Comparison of ENCODE assay signal across 8 cellular contexts in genomic region chr10:100528885-100529472, GRCh38. TPM values are rescaled to one million over a fixed set of nuclear protein-coding genes. Genes with fewer than 3 reads are reported as not detected.
DNase-seq lines count a peak whose midpoint lies in the region; ATAC-seq and TF ChIP-seq lines count a peak whose summit lies in the region.

No MANE protein-coding gene starts in this region.

- peak overlapping the region; percentile 82 for H3K9ac ChIP-seq in DND-41 (ENCODE audit: low read depth, low read length)
- peak overlapping the region; percentile 89; the same call in 1 of the 2 replicates for H3K9ac ChIP-seq in iPS-20b (ENCODE audit: low read depth, low read length)

- H3K4me3 Mint-ChIP-seq in activated naive CD8-positive, alpha-beta T cell treated with anti-CD3 and anti-CD28 coated beads, Interleukin-2, amount 10 ng/mL, durations not matched to agents 7 days and 5 days: peak overlapping the region; percentile 100
- H3K4me3 Mint-ChIP-seq in stimulated activated naive CD8-positive, alpha-beta T cell treated with anti-CD3 and anti-CD28 coated beads, Interleukin-15, amount 100 ng/mL, for 72 hours: peak overlapping the region; percentile 96 to 97

- peaks cover 35% of the 10 kb centered on the region for H3K4me1 Mint-ChIP-seq in activated naive CD8-positive, alpha-beta T cell treated with anti-CD3 and anti-CD28 coated beads, Interleukin-2, amount 10 ng/mL, durations not matched to agents 7 days and 5 days
- peaks cover 46% of the 10 kb centered on the region for H3K4me1 Mint-ChIP-seq in stimulated activated naive CD8-positive, alpha-beta T cell treated with anti-CD3 and anti-CD28 coated beads, Interleukin-15, amount 100 ng/mL, for 72 hours

- peak; percentile 54 for ATAC-seq in DND-41 (ENCODE audit: insufficient read depth, low read depth)
- ATAC-seq in HG03439 (IDR thresholded peaks at IDR 0.05; ENCODE audit: unreplicated experiment): peak; percentile 13
- no peak for ATAC-seq in activated naive CD8-positive, alpha-beta T cell treated with anti-CD3 and anti-CD28 coated beads, Interleukin-2, amount 10 ng/mL, durations not matched to agents 7 days and 5 days (ENCODE audit: low read depth)
- peak; percentile 24 for ATAC-seq in stimulated activated naive CD8-positive, alpha-beta T cell treated with anti-CD3 and anti-CD28 coated beads, Interleukin-15, amount 100 ng/mL, for 72 hours

- H3K79me2 ChIP-seq in DND-41 (ENCODE audit: insufficient read depth, low read length): peaks cover 42% of the 10 kb centered on the region

- H2AFZ ChIP-seq in DND-41 (ENCODE audit: low read depth, low read length): peak overlapping the region; percentile 95

- peaks cover 46% of the 10 kb centered on the region for H3K4me1 ChIP-seq in DND-41 (ENCODE audit: insufficient read depth, low read length)
- H3K4me1 ChIP-seq in iPS-20b (ENCODE audit: insufficient read depth, low read length): 0 out of 2 replicates have a peak, but pooled peaks cover 6% of the 10 kb centered on the region

- H3K27me3 ChIP-seq in DND-41 (ENCODE audit: insufficient read depth, low read length, poor library complexity) (no peaks in the 10 kb centered on the region), iPS-20b (ENCODE audit: insufficient read depth, low read length) (no peaks in the 10 kb centered on the region)

- peak overlapping the region; percentile 94 for H3K27ac Mint-ChIP-seq in activated naive CD8-positive, alpha-beta T cell treated with anti-CD3 and anti-CD28 coated beads, Interleukin-2, amount 10 ng/mL, durations not matched to agents 7 days and 5 days
- H3K27ac Mint-ChIP-seq in stimulated activated naive CD8-positive, alpha-beta T cell treated with anti-CD3 and anti-CD28 coated beads, Interleukin-15, amount 100 ng/mL, for 72 hours: peak overlapping the region; percentile 98 to 99

- POLR2A ChIA-PET in activated naive CD8-positive, alpha-beta T cell treated with anti-CD3 and anti-CD28 coated beads, Interleukin-2, amount 10 ng/mL, durations not matched to agents 7 days and 5 days (lab: Charles Lee): interaction anchor here (1.1 to 3.3 kb wide), 2 partner anchors 10 to 20 kb away, joined by 3 to 12 read pairs; no protein-coding TSS in a partner anchor

- peaks cover 28% of the 10 kb centered on the region for H3K36me3 Mint-ChIP-seq in activated naive CD8-positive, alpha-beta T cell treated with anti-CD3 and anti-CD28 coated beads, Interleukin-2, amount 10 ng/mL, durations not matched to agents 7 days and 5 days

- H3K9me3 ChIP-seq in DND-41 (ENCODE audit: insufficient read depth, low read length, severe bottlenecking): no peaks in the 10 kb centered on the region
- no peaks in the 10 kb centered on the region for H3K9me3 ChIP-seq in iPS-20b (ENCODE audit: insufficient read depth, low read depth, low read length)

- no peak for TF ChIP-seq CTCF in DND-41 (IDR thresholded peaks at IDR 0.05; ENCODE audit: borderline replicate concordance, extremely low read depth, low read length, poor library complexity, severe bottlenecking)

- peak overlapping the region; percentile 92 for H3K27ac ChIP-seq in DND-41 (ENCODE audit: low read length)
- peak overlapping the region; percentile 1 for H3K27ac ChIP-seq in iPS-20b (ENCODE audit: low read length)

- peak overlapping the region; percentile 88 for H3K4me3 ChIP-seq in DND-41 (ENCODE audit: low read depth in 1 of 2, low read length in 2 of 2)
- H3K4me3 ChIP-seq in iPS-20b (ENCODE audit: low read length): peak overlapping the region; percentile 88

- DNase-seq in DND-41 (no peak), LoVo (ENCODE audit: low spot score) (no peak), NCI-H2196 treated with DMSO at 0.1 percent for 48 hours (lab: John Stamatoyannopoulos, UW; ENCODE audit: unreplicated experiment) (no peak), OCI-M2 (lab: John Stamatoyannopoulos, UW; ENCODE audit: unreplicated experiment) (no peak)
- no peak for DNase-seq in activated naive CD8-positive, alpha-beta T cell treated with anti-CD3 and anti-CD28 coated beads, Interleukin-2, amount 10 ng/mL, durations not matched to agents 7 days and 5 days
- no peak for DNase-seq in stimulated activated naive CD8-positive, alpha-beta T cell treated with anti-CD3 and anti-CD28 coated beads, Interleukin-15, amount 100 ng/mL, for 72 hours

- H3K36me3 ChIP-seq in DND-41 (ENCODE audit: insufficient read depth, low read length): peaks cover 45% of the 10 kb centered on the region
- H3K36me3 ChIP-seq in iPS-20b (ENCODE audit: insufficient read depth, low read depth, low read length): peaks cover 36% of the 10 kb centered on the region

- H4K20me1 ChIP-seq in DND-41 (ENCODE audit: insufficient read depth, low read length): peaks cover 14% of the 10 kb centered on the region

- H3K4me2 ChIP-seq in DND-41 (ENCODE audit: insufficient read depth, low read length): peak overlapping the region; percentile 77

- peaks cover 2% of the 10 kb centered on the region for H3K9me3 Mint-ChIP-seq in activated naive CD8-positive, alpha-beta T cell treated with anti-CD3 and anti-CD28 coated beads, Interleukin-2, amount 10 ng/mL, durations not matched to agents 7 days and 5 days
- no peaks in the 10 kb centered on the region for H3K9me3 Mint-ChIP-seq in stimulated activated naive CD8-positive, alpha-beta T cell treated with anti-CD3 and anti-CD28 coated beads, Interleukin-15, amount 100 ng/mL, for 72 hours

- no peaks in the 10 kb centered on the region for H3K27me3 Mint-ChIP-seq in activated naive CD8-positive, alpha-beta T cell treated with anti-CD3 and anti-CD28 coated beads, Interleukin-2, amount 10 ng/mL, durations not matched to agents 7 days and 5 days
- no peaks in the 10 kb centered on the region for H3K27me3 Mint-ChIP-seq in stimulated activated naive CD8-positive, alpha-beta T cell treated with anti-CD3 and anti-CD28 coated beads, Interleukin-15, amount 100 ng/mL, for 72 hours

RNA-seq across cellular contexts. Expression of gene NDUFB8, which starts 0.7 kb away (rescaled TPM):
- total RNA-seq in activated naive CD8-positive, alpha-beta T cell treated with anti-CD3 and anti-CD28 coated beads, Interleukin-2, amount 10 ng/mL, durations not matched to agents 7 days and 5 days: 100 to 1,000 TPM; 245 to 269 TPM

RNA-seq across cellular contexts. Expression of gene HIF1AN, which starts 6.8 kb away (rescaled TPM):
- total RNA-seq in activated naive CD8-positive, alpha-beta T cell treated with anti-CD3 and anti-CD28 coated beads, Interleukin-2, amount 10 ng/mL, durations not matched to agents 7 days and 5 days: 10 to 100 TPM; 52.3 to 56.4 TPM

RNA-seq across cellular contexts. Expression of gene SEC31B, which starts 9.3 kb away (rescaled TPM):
- 100 to 1,000 TPM; 156 to 168 TPM for total RNA-seq in activated naive CD8-positive, alpha-beta T cell treated with anti-CD3 and anti-CD28 coated beads, Interleukin-2, amount 10 ng/mL, durations not matched to agents 7 days and 5 days
